Comparison of ENCODE assay signal across 9 cellular contexts in the genomic region with DNA sequence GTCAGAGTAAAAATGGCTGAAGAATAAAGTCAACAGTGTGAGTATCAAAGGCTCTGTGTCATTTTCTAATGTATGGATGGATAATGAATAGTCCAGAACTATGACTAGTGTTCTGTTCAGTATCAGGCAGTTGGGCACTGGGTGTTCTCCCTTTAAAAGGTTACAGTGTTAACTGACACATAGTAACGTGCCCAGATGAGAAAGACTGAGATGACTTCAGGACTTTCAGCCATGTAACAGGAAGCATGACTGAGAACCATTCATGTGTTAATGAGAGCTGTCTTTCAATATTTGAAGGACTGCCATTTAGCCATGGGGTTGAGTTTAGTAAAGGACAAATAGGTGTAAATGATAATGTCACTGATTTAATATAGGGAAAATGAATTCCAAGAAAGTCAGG.
A peak's percentile ranks its signal among the peaks of the same experiment; 100 is the strongest.
DNase-seq lines count a peak whose midpoint lies in the region; ATAC-seq and TF ChIP-seq lines count a peak whose summit lies in the region.
"Had no signal": no experiment of that assay in that cellular context is flagged by ENCODE, and none has a peak within 500 bp of the region (broad histone marks: within the 10 kb centered on the region; RNA-seq: fewer than 3 reads in every experiment).

No MANE protein-coding gene starts in this region.

- TF ChIP-seq EP300 in Ishikawa (IDR thresholded peaks at IDR 0.05; ENCODE audit: borderline replicate concordance) = no peak

- peak; percentile 92 for ATAC-seq in HG02763 (IDR thresholded peaks at IDR 0.05; ENCODE audit: unreplicated experiment)

- DNase-seq in NCI-H748 (lab: John Stamatoyannopoulos, UW; ENCODE audit: unreplicated experiment) = peak; percentile 8
- DNase-seq in NCI-H748 treated with DMSO at 0.1 percent for 48 hours (lab: John Stamatoyannopoulos, UW) = no peak
- DNase-seq in renal cortical epithelial cell (ENCODE audit: low read depth) = peak; percentile 91
- no peak for DNase-seq in NK-92 (lab: John Stamatoyannopoulos, UW; ENCODE audit: unreplicated experiment)
- no peak for DNase-seq in retina
- no peak for DNase-seq in NCI-H1436 treated with DMSO at 0.1 percent for 48 hours (lab: John Stamatoyannopoulos, UW)
- DNase-seq: activated T-cell treated with anti-CD3 and anti-CD28 coated beads, Interleukin-2, amount 50 U/mL, for 48 hours had no signal

- no peak for TF ChIP-seq RAD21 in Ishikawa (IDR thresholded peaks at IDR 0.05; ENCODE audit: low read depth)

TF ChIP-seq in Ishikawa, 13 proteins besides CTCF, POLR2A, EP300 and RAD21:
- TF ChIP-seq CREB1 (IDR thresholded peaks at IDR 0.05; ENCODE audit: low read depth) = no peak
- TF ChIP-seq, protein P1, sequence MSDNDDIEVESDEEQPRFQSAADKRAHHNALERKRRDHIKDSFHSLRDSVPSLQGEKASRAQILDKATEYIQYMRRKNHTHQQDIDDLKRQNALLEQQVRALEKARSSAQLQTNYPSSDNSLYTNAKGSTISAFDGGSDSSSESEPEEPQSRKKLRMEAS (IDR thresholded peaks at IDR 0.05) = peak; percentile 33; the same call in 1 of the 2 replicates
- TF ChIP-seq, protein P2, sequence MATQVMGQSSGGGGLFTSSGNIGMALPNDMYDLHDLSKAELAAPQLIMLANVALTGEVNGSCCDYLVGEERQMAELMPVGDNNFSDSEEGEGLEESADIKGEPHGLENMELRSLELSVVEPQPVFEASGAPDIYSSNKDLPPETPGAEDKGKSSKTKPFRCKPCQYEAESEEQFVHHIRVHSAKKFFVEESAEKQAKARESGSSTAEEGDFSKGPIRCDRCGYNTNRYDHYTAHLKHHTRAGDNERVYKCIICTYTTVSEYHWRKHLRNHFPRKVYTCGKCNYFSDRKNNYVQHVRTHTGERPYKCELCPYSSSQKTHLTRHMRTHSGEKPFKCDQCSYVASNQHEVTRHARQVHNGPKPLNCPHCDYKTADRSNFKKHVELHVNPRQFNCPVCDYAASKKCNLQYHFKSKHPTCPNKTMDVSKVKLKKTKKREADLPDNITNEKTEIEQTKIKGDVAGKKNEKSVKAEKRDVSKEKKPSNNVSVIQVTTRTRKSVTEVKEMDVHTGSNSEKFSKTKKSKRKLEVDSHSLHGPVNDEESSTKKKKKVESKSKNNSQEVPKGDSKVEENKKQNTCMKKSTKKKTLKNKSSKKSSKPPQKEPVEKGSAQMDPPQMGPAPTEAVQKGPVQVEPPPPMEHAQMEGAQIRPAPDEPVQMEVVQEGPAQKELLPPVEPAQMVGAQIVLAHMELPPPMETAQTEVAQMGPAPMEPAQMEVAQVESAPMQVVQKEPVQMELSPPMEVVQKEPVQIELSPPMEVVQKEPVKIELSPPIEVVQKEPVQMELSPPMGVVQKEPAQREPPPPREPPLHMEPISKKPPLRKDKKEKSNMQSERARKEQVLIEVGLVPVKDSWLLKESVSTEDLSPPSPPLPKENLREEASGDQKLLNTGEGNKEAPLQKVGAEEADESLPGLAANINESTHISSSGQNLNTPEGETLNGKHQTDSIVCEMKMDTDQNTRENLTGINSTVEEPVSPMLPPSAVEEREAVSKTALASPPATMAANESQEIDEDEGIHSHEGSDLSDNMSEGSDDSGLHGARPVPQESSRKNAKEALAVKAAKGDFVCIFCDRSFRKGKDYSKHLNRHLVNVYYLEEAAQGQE (IDR thresholded peaks at IDR 0.05; ENCODE audit: low read depth) = no peak
- TF ChIP-seq, protein P3, sequence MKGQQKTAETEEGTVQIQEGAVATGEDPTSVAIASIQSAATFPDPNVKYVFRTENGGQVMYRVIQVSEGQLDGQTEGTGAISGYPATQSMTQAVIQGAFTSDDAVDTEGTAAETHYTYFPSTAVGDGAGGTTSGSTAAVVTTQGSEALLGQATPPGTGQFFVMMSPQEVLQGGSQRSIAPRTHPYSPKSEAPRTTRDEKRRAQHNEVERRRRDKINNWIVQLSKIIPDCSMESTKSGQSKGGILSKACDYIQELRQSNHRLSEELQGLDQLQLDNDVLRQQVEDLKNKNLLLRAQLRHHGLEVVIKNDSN (IDR thresholded peaks at IDR 0.05) = no peak
- TF ChIP-seq TAF1 (IDR thresholded peaks at IDR 0.05; ENCODE audit: low read depth) = no peak

Comparison
In these comparisons a context has a peak if more than half of its experiments do, and no peak if none do; other contexts are left out.
1. DNase-seq: peak in NCI-H748 (single experiment) and renal cortical epithelial cell (single experiment); none in NCI-H748 treated with DMSO at 0.1 percent for 48 hours (single experiment), NK-92 (single experiment), retina (single experiment) and NCI-H1436 treated with DMSO at 0.1 percent for 48 hours (single experiment).